20 cellular contexts compared by ENCODE assay signal in genomic region chr4:112673076-112673475, GRCh38. TPM values are rescaled to one million over a fixed set of nuclear protein-coding genes. Genes with fewer than 3 reads are reported as not detected.
DNase-seq lines count a peak whose midpoint lies in the region; ATAC-seq and TF ChIP-seq lines count a peak whose summit lies in the region.
"Had no signal": no experiment of that assay in that cellular context is flagged by ENCODE, and none has a peak within 500 bp of the region (broad histone marks: within the 10 kb centered on the region; RNA-seq: fewer than 3 reads in every experiment).

No MANE protein-coding gene starts in this region.

- peaks cover 0 to 23% (median 6%) of the 10 kb centered on the region in 9 donors for H3K4me1 ChIP-seq in heart right ventricle
- H3K4me1 ChIP-seq in mesendoderm (ENCODE audit: control insufficient read depth, low read depth, low read length) = peaks cover 3% of the 10 kb centered on the region
- H3K4me1 ChIP-seq in psoas muscle = peaks cover 26% of the 10 kb centered on the region
- H3K4me1 ChIP-seq: BE2C, BLaER1 had no signal

- H3K36me3 ChIP-seq in heart right ventricle (no peaks in the 10 kb centered on the region), mesendoderm (ENCODE audit: control insufficient read depth, insufficient read depth, low read length) (no peaks in the 10 kb centered on the region), psoas muscle (ENCODE audit: insufficient read depth in 1 of 2, low read depth in 1 of 2) (no peaks in the 10 kb centered on the region)
- H3K36me3 ChIP-seq: BE2C, BLaER1 had no signal

- DNase-seq in heart right ventricle (no peak), left cardiac atrium (no peak), mesendoderm (no peak), psoas muscle (no peak), GDM1 (lab: John Stamatoyannopoulos, UW) (no peak)
- DNase-seq: 8988T; ACHN; BE2C; C1 segment of cervical spinal cord; CD4-positive, alpha-beta memory T cell; CD4-positive, CD25-positive, alpha-beta regulatory T cell; CD8-positive, alpha-beta memory T cell; COR-L47; DMS 273 treated with DMSO at 0.1 percent for 48 hours; DMS153; DMS53; DMS79 treated with DMSO at 0.1 percent for 48 hours had no signal

- H3K4me3 ChIP-seq in heart right ventricle (no peak overlapping the region), mesendoderm (ENCODE audit: low read length) (no peak overlapping the region), psoas muscle (no peak overlapping the region)
- H3K4me3 ChIP-seq: BLaER1, GM12878 had no signal

- intact Hi-C loops in heart right ventricle (cut with DNase I) = loop anchor here in 1 of 10 donors (5.0 kb wide), 1 partner anchor 34 kb away; no protein-coding TSS in a partner anchor
- intact Hi-C loops in left cardiac atrium (cut with DNase I) = loop anchor here in 1 of 2 donors (5.0 kb wide), 1 partner anchor 34 kb away; no protein-coding TSS in a partner anchor
- intact Hi-C loops in psoas muscle (cut with DNase I) = loop anchor here (5.0 kb wide), 2 partner anchors 34 to 36 kb away; partner anchors contain the start of genes LARP7 (in 1 of the 2) and ZGRF1 (in 1 of the 2)

- H4K8ac ChIP-seq in mesendoderm (ENCODE audit: low read depth, low read length) = no peak overlapping the region

- no peak overlapping the region for H2AK5ac ChIP-seq in mesendoderm (ENCODE audit: low read length)

- no peak overlapping the region for H3K56ac ChIP-seq in mesendoderm (ENCODE audit: low read length)

- no peaks in the 10 kb centered on the region for H3K79me2 ChIP-seq in mesendoderm (ENCODE audit: control insufficient read depth, insufficient read depth, low read length)

- no peaks in the 10 kb centered on the region for H3K79me1 ChIP-seq in mesendoderm (ENCODE audit: low read length)

- no peak overlapping the region for H3K9ac ChIP-seq in mesendoderm (ENCODE audit: low read length)
- H3K9ac ChIP-seq: BLaER1 had no signal

- H3K4me2 ChIP-seq in mesendoderm (ENCODE audit: low read length) = no peak overlapping the region
- H3K4me2 ChIP-seq: BLaER1 had no signal

- no peak overlapping the region for H4K5ac ChIP-seq in mesendoderm (ENCODE audit: low read length)

- H2BK5ac ChIP-seq in mesendoderm (ENCODE audit: low read length) = no peak overlapping the region

- peak overlapping the region; percentile 74 for H2BK15ac ChIP-seq in mesendoderm (replicated peaks; ENCODE audit: low read depth)

- TF ChIP-seq CTCF in heart right ventricle (IDR thresholded peaks at IDR 0.05) = no peak
- no peak for TF ChIP-seq CTCF in psoas muscle (IDR thresholded peaks at IDR 0.05)

- no peaks in the 10 kb centered on the region for H3K9me3 ChIP-seq in heart right ventricle
- H3K9me3 ChIP-seq in psoas muscle = no peaks in the 10 kb centered on the region
- H3K9me3 ChIP-seq: BE2C, BLaER1 had no signal

- H3K27me3 ChIP-seq in heart right ventricle = no peaks in the 10 kb centered on the region
- no peaks in the 10 kb centered on the region for H3K27me3 ChIP-seq in mesendoderm (ENCODE audit: insufficient read depth, low read length, poor library complexity)
- no peaks in the 10 kb centered on the region for H3K27me3 ChIP-seq in psoas muscle (ENCODE audit: insufficient read depth in 3 of 3, low read length in 2 of 3)
- H3K27me3 ChIP-seq: BE2C, BLaER1 had no signal

- H3K27ac ChIP-seq in heart right ventricle (peak overlapping the region in 7 of 10 donors; percentile 4 to 94 (median 85)), mesendoderm (ENCODE audit: low read depth, low read length) (no peak overlapping the region), psoas muscle (peak overlapping the region; percentile 93)
- H3K27ac ChIP-seq: BLaER1 had no signal

- ATAC-seq in heart right ventricle (no peak), left cardiac atrium (no peak), psoas muscle (no peak), GM19351 (IDR thresholded peaks at IDR 0.05; ENCODE audit: unreplicated experiment) (no peak)
- ATAC-seq: GM12878 had no signal

- H3K18ac ChIP-seq in mesendoderm (ENCODE audit: low read length) = no peak overlapping the region

- no peak overlapping the region for H3K23ac ChIP-seq in mesendoderm (ENCODE audit: low read length)

- no peak overlapping the region for H2BK120ac ChIP-seq in mesendoderm (ENCODE audit: low read depth, low read length)

- H3K4ac ChIP-seq in mesendoderm (ENCODE audit: low read depth, low read length) = no peak overlapping the region

RNA-seq across cellular contexts. Expression of gene LARP7, which starts 36.1 kb away (rescaled TPM):
- total RNA-seq in heart right ventricle (10 to 100 TPM; 46.4 to 58.3 (median 49.9) TPM), left cardiac atrium (10 to 100 TPM; 43.9 to 44.9 TPM), psoas muscle (10 to 100 TPM; 25.7 to 39.6 (median 32.5) TPM)
- polyA plus RNA-seq in heart right ventricle (10 to 100 TPM; 39.1 to 80.3 TPM), psoas muscle (10 to 100 TPM; 30.5 to 45.5 (median 32.9) TPM)
- 135 TPM for polyA plus RNA-seq in mesendoderm (2013, experiment 1 of 2)
- 145 TPM for polyA plus RNA-seq in mesendoderm (2013, experiment 2 of 2)

RNA-seq across cellular contexts. Expression of gene ZGRF1, which starts 36.4 kb away (rescaled TPM):
- total RNA-seq in heart right ventricle (1 to 10 TPM in 9 of 10 donors, under 1 TPM in 1; 0.81 to 3.2 (median 2.1) TPM), left cardiac atrium (1 to 10 TPM; 1.8 to 2.8 TPM), psoas muscle (1 to 10 TPM in 3 of 4 donors, under 1 TPM in 1; 0.79 to 2.0 (median 1.5) TPM)
- polyA plus RNA-seq in heart right ventricle (1 to 10 TPM in 1 of 2 donors, under 1 TPM in 1; 0.77 to 5.3 TPM), psoas muscle (1 to 10 TPM in 2 of 3 donors, under 1 TPM in 1; 0.96 to 1.7 (median 1.3) TPM)
- polyA plus RNA-seq in mesendoderm (2013, experiment 1 of 2) = 28.8 TPM
- 27.5 TPM for polyA plus RNA-seq in mesendoderm (2013, experiment 2 of 2)
